ENCODE assay signal across 1 cellular context in the genomic region with DNA sequence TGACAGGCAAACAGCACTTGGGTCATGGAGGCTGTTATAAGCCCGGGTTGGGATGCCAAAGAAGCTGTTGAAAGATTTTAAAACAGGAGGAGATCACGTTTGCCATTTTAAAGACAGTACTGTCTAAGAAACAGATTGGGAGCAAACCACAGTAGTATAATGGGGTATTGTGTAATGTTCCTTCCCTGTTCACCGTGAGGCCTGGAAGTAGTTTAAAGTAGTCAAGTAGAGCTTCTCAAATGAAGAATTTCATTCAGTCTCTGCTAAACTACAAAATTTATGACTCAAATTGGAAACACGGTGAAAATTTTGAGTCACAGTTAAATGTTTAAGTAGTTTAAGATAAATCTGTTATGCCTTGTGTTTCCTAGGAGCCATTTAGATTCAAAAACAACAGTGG.
A peak's percentile ranks its signal among the peaks of the same experiment; 100 is the strongest.
TF ChIP-seq lines count a peak whose summit lies in the region.

No MANE protein-coding gene starts in this region.

TF ChIP-seq in HepG2, 621 proteins besides CTCF, POLR2A, EP300 and RAD21:
- TF ChIP-seq ZNF256 (CRISPR knock-in tag; conservative IDR thresholded peaks at IDR 0.05), result no peak
- TF ChIP-seq GATAD1 (CRISPR knock-in tag; IDR thresholded peaks at IDR 0.05), result no peak
- TF ChIP-seq ZNF513 (CRISPR knock-in tag; conservative IDR thresholded peaks at IDR 0.05), result no peak
- TF ChIP-seq CEBPB (IDR thresholded peaks at IDR 0.05; ENCODE audit: borderline replicate concordance, low read depth, low read length), result peak; percentile 31; the same call in 1 of the 2 replicates
- TF ChIP-seq SNRNP70 (IDR thresholded peaks at IDR 0.05; ENCODE audit: low read depth, low read length), result no peak
- no peak for TF ChIP-seq CERS6 (CRISPR knock-in tag; IDR thresholded peaks at IDR 0.05)
- TF ChIP-seq ZNF446 (CRISPR knock-in tag; IDR thresholded peaks at IDR 0.05), result no peak
- no peak for TF ChIP-seq MATR3 (CRISPR knock-in tag; IDR thresholded peaks at IDR 0.05)
TF ChIP-seq in HepG2: peak in this region for 1.
